8 cellular contexts compared by ENCODE assay signal in the genomic region with DNA sequence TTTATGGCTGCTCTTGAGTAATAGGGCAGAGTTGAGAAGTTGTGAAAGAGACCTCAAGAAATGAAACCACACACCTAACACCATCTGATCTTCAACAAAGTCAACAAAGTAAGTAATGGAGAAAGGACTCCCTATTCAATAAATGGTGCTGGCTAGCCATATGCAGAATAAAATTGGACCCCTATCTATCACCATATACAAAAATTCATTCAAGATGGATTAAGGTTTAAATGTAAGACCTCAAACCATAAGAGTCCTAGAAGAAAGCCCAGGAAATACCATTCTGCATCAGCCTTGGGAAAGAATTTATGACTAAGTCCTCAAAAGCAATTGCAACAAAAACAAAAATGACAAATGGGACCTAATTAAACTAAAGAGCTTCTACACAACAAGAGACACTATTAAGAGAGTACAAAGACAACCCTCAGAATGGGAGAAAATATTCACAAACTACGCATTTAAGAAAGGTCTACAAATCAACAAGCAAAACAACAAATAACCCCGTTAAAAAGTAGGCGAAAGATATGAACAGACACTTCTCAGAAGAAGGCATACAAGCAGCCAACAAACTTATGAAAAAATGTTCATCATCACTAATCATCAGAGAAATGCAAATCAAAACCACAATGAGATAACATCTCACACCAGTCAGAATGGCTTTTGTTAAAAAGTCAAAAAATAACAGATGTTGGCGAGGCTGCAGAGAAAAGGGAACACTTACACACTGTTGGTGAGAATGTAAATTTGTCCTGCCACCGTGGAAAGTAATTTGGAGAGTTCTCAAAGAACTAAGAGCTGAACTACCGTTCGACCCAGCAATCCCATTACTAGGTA. TPM values are rescaled to one million over a fixed set of nuclear protein-coding genes. Genes with fewer than 3 reads are reported as not detected.
A peak's percentile ranks its signal among the peaks of the same experiment; 100 is the strongest.
DNase-seq lines count a peak whose midpoint lies in the region; ATAC-seq and TF ChIP-seq lines count a peak whose summit lies in the region.

No MANE protein-coding gene starts in this region.

- no peaks in the 10 kb centered on the region for H3K79me2 ChIP-seq in Karpas-422 (ENCODE audit: low read length)

- H3K9me3 ChIP-seq in Karpas-422 (ENCODE audit: low read length): no peaks in the 10 kb centered on the region

- no peak overlapping the region for H2AFZ ChIP-seq in Karpas-422 (ENCODE audit: low read length)

- H3K27ac ChIP-seq in Karpas-422 (ENCODE audit: low read length): no peak overlapping the region

- DNase-seq in stimulated activated CD4-positive, alpha-beta T cell treated with anti-CD3 and anti-CD28 coated beads, Interleukin-4, amount 100 ng/mL, for 24 hours: peak; percentile 41
- DNase-seq in stimulated activated CD4-positive, alpha-beta T cell treated with anti-CD3 and anti-CD28 coated beads, Interleukin-4, amount 100 ng/mL, for 4 hours: no peak
- DNase-seq in fibroblast of the conjunctiva (ENCODE audit: low read depth): peak; percentile 35
- DNase-seq in COR-L47 (lab: John Stamatoyannopoulos, UW): no peak
- no peak for DNase-seq in Karpas-422
- DNase-seq in activated gamma-delta T cell (lab: John Stamatoyannopoulos, UW): no peak

- H3K36me3 ChIP-seq in Karpas-422 (ENCODE audit: insufficient read depth, low read length): no peaks in the 10 kb centered on the region

- no peak overlapping the region for H3K9ac ChIP-seq in Karpas-422 (ENCODE audit: low read length)

- no peak for ATAC-seq in GM21737 (IDR thresholded peaks at IDR 0.05; ENCODE audit: unreplicated experiment)

- no peaks in the 10 kb centered on the region for H4K20me1 ChIP-seq in Karpas-422 (ENCODE audit: insufficient read depth, low read depth, low read length)

- no peak overlapping the region for H3K4me2 ChIP-seq in Karpas-422 (ENCODE audit: low read depth, low read length, poor library complexity, severe bottlenecking)

- peak overlapping the region; percentile 93 for H3K4me3 ChIP-seq in WI38 (ENCODE audit: low read depth, low read length)
- no peak overlapping the region for H3K4me3 ChIP-seq in Karpas-422 (ENCODE audit: low read length)

- H3K27me3 ChIP-seq in Karpas-422 (ENCODE audit: low read length): no peaks in the 10 kb centered on the region; the same call in 1 of the 2 replicates

- TF ChIP-seq CTCF in WI38 (IDR thresholded peaks at IDR 0.05; ENCODE audit: low read depth, low read length): no peak

- H3K4me1 ChIP-seq in Karpas-422 (ENCODE audit: low read length): peaks cover 46% of the 10 kb centered on the region

- H3K9me2 ChIP-seq in Karpas-422 (replicated peaks; ENCODE audit: insufficient read depth, low read length): no peaks in the 10 kb centered on the region

RNA-seq across cellular contexts. Expression of gene MAP3K5, which starts 4.0 kb away (rescaled TPM):
- total RNA-seq in Karpas-422 (2014; rRNA removed; shearing (Covaris generic); ENCODE audit: low replicate concordance): 1.0 and 1.1 TPM in 2 replicates

RNA-seq across cellular contexts. Expression of gene PEX7, which starts 34.1 kb away (rescaled TPM):
- 13.6 and 18.0 TPM in 2 replicates for total RNA-seq in Karpas-422 (2014; rRNA removed; shearing (Covaris generic); ENCODE audit: low replicate concordance)

Comparison
In these comparisons a context has a peak if more than half of its experiments do, and no peak if none do; other contexts are left out.
1. DNase-seq: peak in stimulated activated CD4-positive, alpha-beta T cell treated with anti-CD3 and anti-CD28 coated beads, Interleukin-4, amount 100 ng/mL, for 24 hours (single experiment) and fibroblast of the conjunctiva (single experiment); none in stimulated activated CD4-positive, alpha-beta T cell treated with anti-CD3 and anti-CD28 coated beads, Interleukin-4, amount 100 ng/mL, for 4 hours (0 of 2), COR-L47 (single experiment), Karpas-422 (single experiment) and activated gamma-delta T cell (single experiment).